ENCODE assay signal across 8 cellular contexts in the genomic region with DNA sequence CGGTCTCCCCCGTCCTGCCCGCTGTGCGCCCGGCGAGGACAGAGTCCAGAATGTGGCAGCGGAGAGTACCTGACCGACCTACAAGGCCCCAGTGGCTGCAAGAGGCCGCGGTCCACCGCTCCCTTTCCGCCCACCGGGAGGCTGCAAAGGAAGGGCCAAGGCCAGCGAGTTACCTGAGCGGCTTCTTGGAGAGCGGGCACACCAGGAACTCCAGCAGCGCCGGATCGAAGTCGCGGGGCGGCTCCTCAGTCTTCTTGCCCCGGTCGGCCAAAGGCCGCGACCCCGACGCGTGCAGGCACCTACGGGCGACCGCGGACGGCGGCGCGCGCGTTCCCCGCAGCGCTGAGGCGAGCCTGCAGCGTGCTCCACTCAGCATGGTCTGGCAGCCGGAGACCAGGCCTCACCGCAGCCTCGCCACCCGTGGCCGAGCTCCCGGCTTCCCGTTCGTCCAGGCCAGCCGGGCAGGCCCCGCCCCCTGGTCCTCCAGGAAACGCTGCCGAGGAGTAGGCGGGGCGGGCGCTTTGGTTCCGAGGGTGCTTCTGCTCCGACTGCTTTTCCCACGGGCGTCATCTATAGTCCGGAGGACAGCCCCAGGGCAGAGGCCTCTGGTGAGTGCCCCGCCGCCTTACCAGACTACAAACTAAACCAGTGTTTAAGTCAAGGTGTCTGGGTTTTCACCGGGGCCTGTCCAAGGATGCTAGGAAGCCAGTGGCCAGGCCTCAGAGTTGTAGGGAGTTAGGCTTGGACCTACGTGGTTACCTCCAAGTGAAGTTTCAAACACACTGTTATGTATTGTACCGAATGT. TPM values are rescaled to one million over a fixed set of nuclear protein-coding genes. Genes with fewer than 3 reads are reported as not detected.
DNase-seq lines count a peak whose midpoint lies in the region; ATAC-seq and TF ChIP-seq lines count a peak whose summit lies in the region.

TSS of gene PYURF (minus strand) at position 452 of the 805 bp plus-strand sequence. CDS start at position 376, 76 bp downstream.

- ATAC-seq in GM18909 (IDR thresholded peaks at IDR 0.05; ENCODE audit: poor library complexity, unreplicated experiment): peak; percentile 84
- ATAC-seq in HG03159 (IDR thresholded peaks at IDR 0.05; ENCODE audit: unreplicated experiment): peak; percentile 69
- ATAC-seq in WTC11: peak; percentile 93

- peak within 1 kb of the TSS; percentile 95 for H3K4me3 Mint-ChIP-seq in WTC11

- peaks cover 10% of the 10 kb centered on the region for H3K36me3 Mint-ChIP-seq in WTC11

- DNase-seq in AG08395 (ENCODE audit: low spot score) (peak; percentile 95), NCI-H2227 (lab: John Stamatoyannopoulos, UW; ENCODE audit: unreplicated experiment) (peak; percentile 93), WTC11 (ENCODE audit: low spot score) (peak; percentile 95), cardiac fibroblast (ENCODE audit: low read depth in 2 of 2) (peak; percentile 95), iPS-NIHi7 (ENCODE audit: extremely low spot score) (peak; percentile 93), smooth muscle cell of the brain vasculature (ENCODE audit: low read depth, low spot score) (peak; percentile 91)

- no peaks in the 10 kb centered on the region for H3K27me3 Mint-ChIP-seq in WTC11 (ENCODE audit: low read depth)

- CTCF ChIA-PET in WTC11 (lab: Charles Lee): interaction anchor here (0.6 to 6.1 kb wide), 9 partner anchors 8 to 305 kb away, joined by 3 to 74 read pairs (median 6); partner anchors contain the start of genes HERC5 and HERC6

- no peaks in the 10 kb centered on the region for H3K9me3 Mint-ChIP-seq in WTC11

- H3K4me1 Mint-ChIP-seq in WTC11: peaks cover 33% of the 10 kb centered on the region

- POLR2A ChIA-PET in WTC11 (lab: Charles Lee): interaction anchor here (1.2 to 2.3 kb wide), 2 partner anchors 67 to 239 kb away, joined by 3 to 5 read pairs; partner anchors contain the start of genes HERC5 and PPM1K

- peak within 1 kb of the TSS; percentile 68 for H3K27ac Mint-ChIP-seq in WTC11

- H3K4me3 ChIP-seq in cardiac fibroblast (replicated peaks in 1 of 2; ENCODE audit: low read depth in 2 of 2, low read length in 2 of 2): peak within 1 kb of the TSS; percentile 89 to 91

- TF ChIP-seq CTCF in WTC11 (IDR thresholded peaks at IDR 0.05) (no peak), cardiac fibroblast (IDR thresholded peaks at IDR 0.05; ENCODE audit: low read depth, low read length) (no peak)

TF ChIP-seq in WTC11, 78 proteins besides CTCF, POLR2A, EP300 and RAD21 (continues in another document):
- TF ChIP-seq, protein P1, sequence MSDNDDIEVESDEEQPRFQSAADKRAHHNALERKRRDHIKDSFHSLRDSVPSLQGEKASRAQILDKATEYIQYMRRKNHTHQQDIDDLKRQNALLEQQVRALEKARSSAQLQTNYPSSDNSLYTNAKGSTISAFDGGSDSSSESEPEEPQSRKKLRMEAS (CRISPR knock-in tag; IDR thresholded peaks at IDR 0.05): peak; percentile 96
- TF ChIP-seq STAT6 (CRISPR knock-in tag; conservative IDR thresholded peaks at IDR 0.05; ENCODE audit: low read depth) (0 out of 2 replicates have a peak, but pooled peaks have one; percentile 77), ZNF425 (CRISPR knock-in tag; conservative IDR thresholded peaks at IDR 0.05) (no peak), TCF7 (CRISPR knock-in tag; IDR thresholded peaks at IDR 0.05; ENCODE audit: low read depth) (peak; percentile 81; the same call in 1 of the 2 replicates), ZNF232 (CRISPR knock-in tag; IDR thresholded peaks at IDR 0.05) (0 out of 2 replicates have a peak, but pooled peaks have one; percentile 89), FOXK1 (CRISPR knock-in tag; IDR thresholded peaks at IDR 0.05) (peak; percentile 73), ZNF263 (CRISPR knock-in tag; IDR thresholded peaks at IDR 0.05; ENCODE audit: low read depth) (peak; percentile 57; the same call in 1 of the 2 replicates), ZBTB21 (CRISPR knock-in tag; IDR thresholded peaks at IDR 0.05; ENCODE audit: borderline replicate concordance) (peak; percentile 89), NFYB (CRISPR knock-in tag; conservative IDR thresholded peaks at IDR 0.05; ENCODE audit: low read depth) (no peak), PRRX2 (CRISPR knock-in tag; IDR thresholded peaks at IDR 0.05) (no peak), ZNF396 (CRISPR knock-in tag; IDR thresholded peaks at IDR 0.05; ENCODE audit: borderline replicate concordance) (no peak), JAZF1 (CRISPR knock-in tag; IDR thresholded peaks at IDR 0.05) (no peak), CREM (CRISPR knock-in tag; IDR thresholded peaks at IDR 0.05) (peak; percentile 52), ZNF532 (CRISPR knock-in tag; IDR thresholded peaks at IDR 0.05; ENCODE audit: borderline replicate concordance) (no peak), HMGA2 (CRISPR knock-in tag; IDR thresholded peaks at IDR 0.05) (no peak), TEAD1 (CRISPR knock-in tag; IDR thresholded peaks at IDR 0.05) (peak; percentile 94)
- TF ChIP-seq, protein P2, sequence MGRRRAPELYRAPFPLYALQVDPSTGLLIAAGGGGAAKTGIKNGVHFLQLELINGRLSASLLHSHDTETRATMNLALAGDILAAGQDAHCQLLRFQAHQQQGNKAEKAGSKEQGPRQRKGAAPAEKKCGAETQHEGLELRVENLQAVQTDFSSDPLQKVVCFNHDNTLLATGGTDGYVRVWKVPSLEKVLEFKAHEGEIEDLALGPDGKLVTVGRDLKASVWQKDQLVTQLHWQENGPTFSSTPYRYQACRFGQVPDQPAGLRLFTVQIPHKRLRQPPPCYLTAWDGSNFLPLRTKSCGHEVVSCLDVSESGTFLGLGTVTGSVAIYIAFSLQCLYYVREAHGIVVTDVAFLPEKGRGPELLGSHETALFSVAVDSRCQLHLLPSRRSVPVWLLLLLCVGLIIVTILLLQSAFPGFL (CRISPR knock-in tag; IDR thresholded peaks at IDR 0.05; ENCODE audit: borderline replicate concordance): no peak; the same call in 1 of the 2 replicates

RNA-seq across cellular contexts. Expression of gene PYURF, which starts in this region (rescaled TPM):
- total RNA-seq in WTC11 (2021): 40.9 to 45.3 TPM (median 43.6 TPM) in 3 replicates

Comparison
In these comparisons a context has a peak if more than half of its experiments do, and no peak if none do; other contexts are left out.
1. Peak in every context shown above with its lines: DNase-seq, ATAC-seq and H3K4me3 ChIP-seq.